In the genomic region with DNA sequence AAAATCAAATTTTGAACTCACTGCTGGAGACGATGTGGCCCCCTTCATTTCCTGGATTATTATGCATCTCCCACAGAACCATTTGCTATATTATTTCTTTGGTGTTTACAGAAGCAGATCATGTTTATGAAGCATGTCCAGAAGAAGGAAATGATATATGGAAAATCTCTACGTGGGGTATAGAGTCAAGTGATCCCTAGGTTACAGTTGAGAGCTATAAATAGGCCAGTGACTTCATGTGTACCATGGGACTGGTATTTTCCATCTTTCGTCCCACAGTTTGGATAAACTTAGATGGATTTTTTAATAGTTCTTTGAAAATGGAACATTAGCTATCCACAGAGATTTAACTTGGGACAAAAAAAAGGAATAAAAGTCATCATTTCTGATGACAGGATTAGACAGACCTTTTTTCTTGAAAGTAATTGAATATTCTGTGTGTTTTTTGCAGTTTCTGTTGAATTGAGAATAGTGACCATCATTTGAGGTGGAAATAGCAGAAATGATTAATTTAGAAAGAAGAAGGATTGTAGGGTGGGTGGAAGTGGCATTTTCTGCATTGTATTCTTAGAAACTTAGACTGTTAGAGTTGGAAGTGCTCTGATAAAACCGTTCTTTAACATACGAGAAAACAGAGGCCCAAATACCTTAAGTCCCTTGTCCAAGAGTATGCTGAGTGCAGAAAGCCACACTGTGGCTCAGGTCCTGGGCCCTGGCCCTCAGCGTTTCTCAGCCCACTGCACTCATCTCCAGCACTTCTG, we compare ENCODE assay signal across 21 cellular contexts.
DNase-seq lines count a peak whose midpoint lies in the region; ATAC-seq and TF ChIP-seq lines count a peak whose summit lies in the region.
"Had no signal": no experiment of that assay in that cellular context is flagged by ENCODE, and none has a peak within 500 bp of the region (broad histone marks: within the 10 kb centered on the region; RNA-seq: fewer than 3 reads in every experiment).

No MANE protein-coding gene starts in this region.

- no peaks in the 10 kb centered on the region for H3K27me3 ChIP-seq in heart left ventricle
- H3K27me3 ChIP-seq in right atrium auricular region = no peaks in the 10 kb centered on the region
- H3K27me3 ChIP-seq in vagina = no peaks in the 10 kb centered on the region
- H3K27me3 ChIP-seq: upper lobe of right lung had no signal

- no peaks in the 10 kb centered on the region for H3K9me3 Mint-ChIP-seq in naive thymus-derived CD8-positive, alpha-beta T cell
- H3K9me3 Mint-ChIP-seq: activated T-helper 17 cell treated with anti-CD3 and anti-CD28 coated beads, Interleukin-2, amount 50 U/mL, for 72 hours; central memory CD8-positive, alpha-beta T cell; GM23338; memory B cell had no signal

- no peak for TF ChIP-seq POLR2A in heart left ventricle (IDR thresholded peaks at IDR 0.05)
- no peak for TF ChIP-seq POLR2A in vagina (IDR thresholded peaks at IDR 0.05)

- intact Hi-C loops in heart left ventricle (cut with DNase I) = loop anchor here in 8 of 10 donors (5.0 to 10.0 kb wide), 6 partner anchors 54 to 259 kb away; a partner anchor contains a TSS
- intact Hi-C loops in vagina (cut with DNase I) = no loop called here

- WGBS in heart left ventricle, 4 donors = 46 to 51% (median 48%) methylated on average over 6 of the region's 6 CpGs

- peaks cover 0 to 56% (median 29%) of the 10 kb centered on the region in 12 donors for H3K4me1 ChIP-seq in heart left ventricle
- peaks cover 0 to 27% of the 10 kb centered on the region in 2 donors for H3K4me1 ChIP-seq in right atrium auricular region
- H3K4me1 ChIP-seq in vagina = no peaks in the 10 kb centered on the region

- no peak for DNase-seq in heart left ventricle
- no peak for DNase-seq in right atrium auricular region (ENCODE audit: low spot score)
- DNase-seq in NCI-H2029 (lab: John Stamatoyannopoulos, UW) = peak; percentile 33
- DNase-seq in vagina (ENCODE audit: extremely low spot score in 2 of 2) = no peak
- DNase-seq in naive thymus-derived CD8-positive, alpha-beta T cell = no peak
- no peak for DNase-seq in NCI-H2227 treated with DMSO at 0.1 percent for 48 hours (lab: John Stamatoyannopoulos, UW)
- DNase-seq in cerebellar cortex (ENCODE audit: low spot score) = no peak
- DNase-seq: activated CD4-positive, alpha-beta T cell treated with anti-CD3 and anti-CD28 coated beads, Interleukin-2, amount 10 ng/mL, durations not matched to agents 7 days and 5 days; Calu3; kidney glomerular epithelial cell; OCI-M1; upper lobe of right lung had no signal

- no peak overlapping the region for H3K4me3 Mint-ChIP-seq in naive thymus-derived CD8-positive, alpha-beta T cell
- H3K4me3 Mint-ChIP-seq: activated CD4-positive, alpha-beta T cell treated with anti-CD3 and anti-CD28 coated beads, Interleukin-2, amount 10 ng/mL, durations not matched to agents 7 days and 5 days; activated naive CD8-positive, alpha-beta T cell; activated T-helper 17 cell treated with anti-CD3 and anti-CD28 coated beads, Interleukin-2, amount 50 U/mL, for 72 hours; B cell; central memory CD8-positive, alpha-beta T cell; GM23338; memory B cell had no signal

- POLR2A ChIA-PET in naive thymus-derived CD8-positive, alpha-beta T cell (lab: Charles Lee) = no interaction called here

- peak overlapping the region; percentile 17 to 72 (median 34) for H3K27ac ChIP-seq in heart left ventricle
- peak overlapping the region in 1 of 2 donors; percentile 40 for H3K27ac ChIP-seq in right atrium auricular region
- peak overlapping the region; percentile 29 for H3K27ac ChIP-seq in cingulate gyrus (ENCODE audit: low read depth, low read length)
- peak overlapping the region; percentile 36 for H3K27ac ChIP-seq in vagina
- H3K27ac ChIP-seq: upper lobe of right lung, VCaP had no signal

- H3K27me3 Mint-ChIP-seq in naive thymus-derived CD8-positive, alpha-beta T cell = peaks cover 0 to 8% (median 0%) of the 10 kb centered on the region in 5 donors
- H3K27me3 Mint-ChIP-seq: activated CD4-positive, alpha-beta T cell treated with anti-CD3 and anti-CD28 coated beads, Interleukin-2, amount 10 ng/mL, durations not matched to agents 7 days and 5 days; activated naive CD8-positive, alpha-beta T cell; B cell; memory B cell had no signal

- no peaks in the 10 kb centered on the region for H3K36me3 Mint-ChIP-seq in naive thymus-derived CD8-positive, alpha-beta T cell
- H3K36me3 Mint-ChIP-seq: activated naive CD8-positive, alpha-beta T cell had no signal

- no peak for TF ChIP-seq CTCF in heart left ventricle (IDR thresholded peaks at IDR 0.05)
- no peak for TF ChIP-seq CTCF in right atrium auricular region (IDR thresholded peaks at IDR 0.05)
- no peak for TF ChIP-seq CTCF in vagina (IDR thresholded peaks at IDR 0.05)

- H3K27ac Mint-ChIP-seq in naive thymus-derived CD8-positive, alpha-beta T cell = no peak overlapping the region
- H3K27ac Mint-ChIP-seq: activated CD4-positive, alpha-beta T cell treated with anti-CD3 and anti-CD28 coated beads, Interleukin-2, amount 10 ng/mL, durations not matched to agents 7 days and 5 days; activated naive CD8-positive, alpha-beta T cell; activated T-helper 17 cell treated with anti-CD3 and anti-CD28 coated beads, Interleukin-2, amount 50 U/mL, for 72 hours; B cell; GM23338; memory B cell; progenitor cell of endocrine pancreas had no signal

- peak in 3 of 4 donors; percentile 41 to 54 (median 51) for ATAC-seq in heart left ventricle
- ATAC-seq in naive thymus-derived CD8-positive, alpha-beta T cell = no peak
- ATAC-seq: activated T-helper 17 cell treated with anti-CD3 and anti-CD28 coated beads, Interleukin-2, amount 50 U/mL, for 72 hours; GM23338; upper lobe of right lung had no signal

- peaks cover 0 to 9% (median 4%) of the 10 kb centered on the region in 4 donors for H3K4me1 Mint-ChIP-seq in naive thymus-derived CD8-positive, alpha-beta T cell
- H3K4me1 Mint-ChIP-seq: activated CD4-positive, alpha-beta T cell treated with anti-CD3 and anti-CD28 coated beads, Interleukin-2, amount 10 ng/mL, durations not matched to agents 7 days and 5 days; activated T-helper 17 cell treated with anti-CD3 and anti-CD28 coated beads, Interleukin-2, amount 50 U/mL, for 72 hours; central memory CD8-positive, alpha-beta T cell had no signal

- H3K4me3 ChIP-seq in heart left ventricle = no peak overlapping the region
- no peak overlapping the region for H3K4me3 ChIP-seq in right atrium auricular region
- H3K4me3 ChIP-seq in vagina = no peak overlapping the region
- H3K4me3 ChIP-seq: GM23338, upper lobe of right lung had no signal

- no peaks in the 10 kb centered on the region for H3K36me3 ChIP-seq in heart left ventricle
- no peaks in the 10 kb centered on the region for H3K36me3 ChIP-seq in right atrium auricular region
- no peaks in the 10 kb centered on the region for H3K36me3 ChIP-seq in vagina
- H3K36me3 ChIP-seq: upper lobe of right lung had no signal

- H3K9me3 ChIP-seq in heart left ventricle (no peaks in the 10 kb centered on the region), right atrium auricular region (no peaks in the 10 kb centered on the region), vagina (no peaks in the 10 kb centered on the region)
- H3K9me3 ChIP-seq: upper lobe of right lung had no signal

Comparison
In these comparisons a context has a peak if more than half of its experiments do, and no peak if none do; other contexts are left out.
1. ATAC-seq: peak in heart left ventricle (3 of 4); none in naive thymus-derived CD8-positive, alpha-beta T cell (0 of 2).